21 cellular contexts compared by ENCODE assay signal in the genomic region with DNA sequence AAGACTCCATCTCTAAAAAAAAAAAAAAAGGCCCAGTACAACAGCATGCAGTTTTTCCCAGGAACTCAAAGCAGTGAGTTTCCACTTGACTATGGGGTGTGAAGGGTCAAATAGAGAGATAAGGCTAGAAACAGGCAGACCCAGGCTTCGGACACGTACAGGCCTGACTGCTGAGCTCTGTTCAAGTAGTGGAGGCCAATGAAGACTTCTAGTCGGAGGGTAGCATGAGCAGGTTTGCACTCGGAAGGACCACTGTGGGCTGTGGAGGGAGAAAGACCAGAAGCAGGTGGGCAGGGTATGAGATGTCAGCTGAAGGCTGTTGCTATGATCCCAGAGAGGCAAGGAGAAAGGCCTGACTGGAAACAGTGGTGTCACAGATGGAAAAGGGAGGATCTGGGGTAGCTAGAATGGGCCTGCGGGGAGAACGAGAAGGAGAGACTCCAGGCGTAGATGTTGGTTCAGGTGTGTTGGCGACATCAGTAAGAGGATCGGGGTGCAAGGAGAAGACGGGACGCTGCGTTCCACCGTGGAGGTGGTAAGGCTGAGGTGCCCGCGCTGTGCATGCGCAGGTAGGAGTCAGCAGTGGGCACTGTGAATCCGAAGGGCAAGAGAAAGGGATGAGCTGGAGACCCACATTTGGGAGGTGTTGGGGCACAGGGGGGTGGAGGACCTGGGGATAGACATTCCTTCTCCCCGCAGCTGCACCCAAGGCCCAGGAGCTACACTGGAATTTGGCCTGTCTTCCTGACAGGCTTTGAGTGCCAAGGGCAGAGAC. TPM values are rescaled to one million over a fixed set of nuclear protein-coding genes. Genes with fewer than 3 reads are reported as not detected.
DNase-seq lines count a peak whose midpoint lies in the region; ATAC-seq, FAIRE-seq and TF ChIP-seq lines count a peak whose summit lies in the region.
"Had no signal": no experiment of that assay in that cellular context is flagged by ENCODE, and none has a peak within 500 bp of the region (broad histone marks: within the 10 kb centered on the region; RNA-seq: fewer than 3 reads in every experiment).

No MANE protein-coding gene starts in this region.

- no peaks in the 10 kb centered on the region for H3K9me3 ChIP-seq in GM12878 (replicated peaks; ENCODE audit: control insufficient read depth, insufficient read depth, low read length)
- H3K9me3 ChIP-seq in gastroesophageal sphincter: no peaks in the 10 kb centered on the region
- H3K9me3 ChIP-seq: Caco-2, esophagus squamous epithelium had no signal

- H3K4me3 ChIP-seq in GM12878: no peak overlapping the region
- H3K4me3 ChIP-seq in gastroesophageal sphincter: no peak overlapping the region
- H3K4me3 ChIP-seq: esophagus squamous epithelium, SK-N-MC had no signal

- TF ChIP-seq CTCF in GM12878 (IDR thresholded peaks at IDR 0.05 in 2 of 3, conservative IDR thresholded peaks at IDR 0.05 in 1 of 3; ENCODE audit: control insufficient read depth in 2 of 3, extremely low read depth in 1 of 3, insufficient read depth in 1 of 3, low read depth in 3 of 3, low read length in 3 of 3): no peak
- no peak for TF ChIP-seq CTCF in gastroesophageal sphincter (IDR thresholded peaks at IDR 0.05)

- TF ChIP-seq EP300 in GM12878 (IDR thresholded peaks at IDR 0.05; ENCODE audit: borderline replicate concordance in 1 of 2, control insufficient read depth in 1 of 2, low read depth in 2 of 2, low read length in 2 of 2) (no peak), gastroesophageal sphincter (IDR thresholded peaks at IDR 0.05) (no peak)

- H3K27ac ChIP-seq in GM12878 (ENCODE audit: control insufficient read depth, insufficient read depth) (no peak overlapping the region), gastroesophageal sphincter (no peak overlapping the region)
- H3K27ac ChIP-seq: esophagus squamous epithelium, SK-N-MC had no signal

- H3K4me1 ChIP-seq in GM12878 (ENCODE audit: control insufficient read depth, insufficient read depth, low read length): peaks cover 17% of the 10 kb centered on the region
- H3K4me1 ChIP-seq in gastroesophageal sphincter: peaks cover 0 to 4% (median 0%) of the 10 kb centered on the region in 3 donors

- H3K4me2 ChIP-seq in GM12878 (ENCODE audit: control insufficient read depth, insufficient read depth): no peak overlapping the region

- no peak overlapping the region for H2AFZ ChIP-seq in GM12878 (ENCODE audit: control insufficient read depth, low read depth, low read length)

- no peak overlapping the region for H3K9ac ChIP-seq in GM12878 (ENCODE audit: control insufficient read depth, insufficient read depth, low read length)

- TSS peak; percentile 38 for BruUV-seq in GM12878 (replicated peaks; lab: Mats Ljungman, UMichigan)

- POLR2A ChIA-PET in GM12878 (lab: Charles Lee): interaction anchor here (0.6 to 0.8 kb wide), 3 partner anchors 17 to 330 kb away, joined by 3 to 7 read pairs (median 5); no protein-coding TSS in a partner anchor

- intact Hi-C loops in GM12878 (cut with micrococcal nuclease; ENCODE audit: unreplicated experiment) (no loop called here), posterior vena cava (cut with DNase I) (no loop called here)

- no peaks in the 10 kb centered on the region for H3K27me3 ChIP-seq in GM12878 (replicated peaks in 1 of 2; ENCODE audit: control insufficient read depth in 2 of 2, insufficient read depth in 2 of 2, low read length in 1 of 2)
- H3K27me3 ChIP-seq in gastroesophageal sphincter: no peaks in the 10 kb centered on the region
- H3K27me3 ChIP-seq: esophagus squamous epithelium had no signal

- H3K79me2 ChIP-seq in GM12878 (ENCODE audit: control insufficient read depth, insufficient read depth, low read length): no peaks in the 10 kb centered on the region

- TF ChIP-seq POLR2A in GM12878 (IDR thresholded peaks at IDR 0.05; ENCODE audit: low read depth, low read length): no peak
- TF ChIP-seq POLR2A in gastroesophageal sphincter (IDR thresholded peaks at IDR 0.05): no peak

- in situ Hi-C loops in GM12878 (cut with MboI): no loop called here

- CTCF ChIA-PET in GM12878 (lab: Yijun Ruan, JAX): interaction anchor here (1.4 to 1.5 kb wide), 2 partner anchors 71 to 78 kb away, joined by 4 read pairs; no protein-coding TSS in a partner anchor

- SMC1A ChIA-PET in GM12878 (lab: Charles Lee; ENCODE audit: uncharacterized antibody, unreplicated experiment): no interaction called here

- peak; percentile 64 for FAIRE-seq in HTR-8/SVneo (lab: Jason Lieb, UNC)
- FAIRE-seq in GM12878 (lab: Jason Lieb, UNC): no peak
- FAIRE-seq: RCC 7860 had no signal

- WGBS in GM12878 (ENCODE audit: insufficient coverage, insufficient replicate concordance, low lambda C conversion rate, missing lambda C conversion rate): 97% methylated on average over 17 of the region's 18 CpGs
- WGBS in gastroesophageal sphincter (ENCODE audit: low coverage in 1 of 2), 2 donors: 77 to 94% methylated on average over 4 to 11 of the region's 18 CpGs

- no peaks in the 10 kb centered on the region for H4K20me1 ChIP-seq in GM12878 (ENCODE audit: control insufficient read depth, insufficient read depth)

- RAD21 ChIA-PET in GM12878 (lab: Charles Lee; ENCODE audit: unreplicated experiment): interaction anchor here (1.8 kb wide), 1 partner anchor 83 kb away, joined by 5 read pairs; no protein-coding TSS in a partner anchor

- ATAC-seq in activated CD4-positive, CD25-positive, alpha-beta regulatory T cell treated with anti-CD3 and anti-CD28 coated beads, Interleukin-2, amount 50 U/mL, for 24 hours: no peak
- ATAC-seq in GM12878 (no peak), HG03097 (IDR thresholded peaks at IDR 0.05; ENCODE audit: low FRiP score, unreplicated experiment) (no peak), HG03457 (IDR thresholded peaks at IDR 0.05; ENCODE audit: unreplicated experiment) (no peak), gastroesophageal sphincter (no peak)
- ATAC-seq: effector memory CD8-positive, alpha-beta T cell had no signal

- H3K36me3 ChIP-seq in GM12878 (ENCODE audit: control insufficient read depth in 2 of 2, insufficient read depth in 2 of 2, low read length in 1 of 2) (peaks cover 21 to 43% of the 10 kb centered on the region in 2 experiments), gastroesophageal sphincter (peaks cover 0 to 71% of the 10 kb centered on the region in 2 donors)

- no peak for TF ChIP-seq RAD21 in GM12878 (IDR thresholded peaks at IDR 0.05; ENCODE audit: insufficient read depth, low read depth, low read length)

- peak; percentile 28 for DNase-seq in activated CD4-positive, CD25-positive, alpha-beta regulatory T cell treated with anti-CD3 and anti-CD28 coated beads, Interleukin-2, amount 50 U/mL, for 72 hours
- DNase-seq in HTR-8/SVneo (ENCODE audit: insufficient read length, low spot score): no peak
- DNase-seq in GM12878 (ENCODE audit: low read depth, low spot score): no peak
- peak; percentile 73 for DNase-seq in posterior vena cava (ENCODE audit: low spot score)
- DNase-seq: 8988T; activated CD4-positive, CD25-positive, alpha-beta regulatory T cell; activated naive CD4-positive, alpha-beta T cell treated with anti-CD3 and anti-CD28 coated beads, Interleukin-2, amount 10 ng/mL, durations not matched to agents 7 days and 5 days; effector memory CD8-positive, alpha-beta T cell; esophagus squamous epithelium; mesenchymal stem cell; NCI-H1105; NCI-H524; stimulated activated CD4-positive, alpha-beta T cell treated with anti-CD3 and anti-CD28 coated beads, Interleukin-2, amount 100 ng/mL, for 24 hours; T1000 had no signal

RNA-seq across cellular contexts. Expression of a gene that starts 38.5 kb away (rescaled TPM):
- 28.6 and 37.5 TPM in 2 replicates for total RNA-seq in GM12878 (2013; cell fraction: nucleolus; rRNA removed)
- total RNA-seq in GM12878 (2014; rRNA removed): 10.2 and 10.3 TPM in 2 replicates
- total RNA-seq in GM12878 (2014; rRNA removed; fragmentation: Illumina TruSeq; extraction: Trizol): 6.2 and 9.6 TPM in 2 replicates
- total RNA-seq in GM12878 (2021): 29.9 and 35.0 TPM in 2 replicates
- polyA plus RNA-seq in GM12878 (2011; ENCODE audit: low read depth): 7.6 TPM
- 3.4 and 9.4 TPM in 2 replicates for polyA plus RNA-seq in GM12878 (2011; rRNA removed)
- polyA plus RNA-seq in GM12878 (2011; cell fraction: cytosol; rRNA removed): 10.8 and 15.5 TPM in 2 replicates
- polyA plus RNA-seq in GM12878 (2011; cell fraction: nucleus; rRNA removed): 66.8 and 75.2 TPM in 2 replicates
- polyA plus RNA-seq in GM12878 (2012): 11.2 and 12.3 TPM in 2 replicates
- polyA plus RNA-seq in GM12878 (2014; fragmentation: Illumina TruSeq; extraction: Trizol): 3.2 and 10.3 TPM in 2 replicates
- under 1 TPM in 1 of 2 experiments, not detected in 1; 0.14 TPM for polyA plus RNA-seq in GM12878 (2014; fragmentation: Nextera tagmentation; extraction: Ambion mirVana)
- 22.3 and 31.5 TPM in 2 replicates for polyA plus RNA-seq in GM12878 (2014; rRNA removed)
- polyA plus RNA-seq in GM12878 (2016; fragmentation: Nextera tagmentation; extraction: Ambion mirVana): 10 to 100 TPM; 15.2 to 18.8 TPM
- 19.8 and 22.3 TPM in 2 replicates for polyA minus RNA-seq in GM12878 (2011; rRNA and poly(A)+ RNA removed)
- 15.5 and 15.6 TPM in 2 replicates for polyA minus RNA-seq in GM12878 (2011; cell fraction: cytosol; rRNA and poly(A)+ RNA removed)
- polyA minus RNA-seq in GM12878 (2011; cell fraction: nucleus; rRNA and poly(A)+ RNA removed): 15.0 and 23.2 TPM in 2 replicates
- total RNA-seq in posterior vena cava: 10 to 100 TPM; 30.1 to 41.3 TPM
- 10 to 100 TPM; 24.6 to 49.6 (median 34.2) TPM for total RNA-seq in gastroesophageal sphincter

RNA-seq across cellular contexts. Expression of a gene that starts 49.4 kb away (rescaled TPM):
- 16.5 and 17.0 TPM in 2 replicates for total RNA-seq in GM12878 (2013; cell fraction: nucleolus; rRNA removed)
- total RNA-seq in GM12878 (2014; rRNA removed) (130 and 142 TPM in 2 replicates), GM12878 (2014; rRNA removed; fragmentation: Illumina TruSeq; extraction: Trizol) (61.7 and 69.3 TPM in 2 replicates), GM12878 (2021) (138 and 150 TPM in 2 replicates), posterior vena cava (100 to 1,000 TPM; 102 to 112 TPM), gastroesophageal sphincter (100 to 1,000 TPM in 3 of 4 donors, 10 to 100 TPM in 1; 99.3 to 162 (median 115) TPM)
- polyA plus RNA-seq in GM12878 (2011; ENCODE audit: low read depth): 39.7 TPM
- polyA plus RNA-seq in GM12878 (2011; rRNA removed) (53.4 and 130 TPM in 2 replicates), GM12878 (2014; fragmentation: Illumina TruSeq; extraction: Trizol) (65.1 and 117 TPM in 2 replicates), GM12878 (2014; fragmentation: Nextera tagmentation; extraction: Ambion mirVana) (10 to 100 TPM; 10.4 to 15.6 TPM), GM12878 (2014; rRNA removed) (193 and 221 TPM in 2 replicates), GM12878 (2016; fragmentation: Nextera tagmentation; extraction: Ambion mirVana) (10 to 100 TPM; 66.1 to 76.4 TPM)
- polyA plus RNA-seq in GM12878 (2011; cell fraction: cytosol; rRNA removed): 222 and 264 TPM in 2 replicates
- 109 and 129 TPM in 2 replicates for polyA plus RNA-seq in GM12878 (2011; cell fraction: nucleus; rRNA removed)
- 97.6 and 106 TPM in 2 replicates for polyA plus RNA-seq in GM12878 (2012)
- 105 and 171 TPM in 2 replicates for polyA minus RNA-seq in GM12878 (2011; rRNA and poly(A)+ RNA removed)
- 62.7 and 73.4 TPM in 2 replicates for polyA minus RNA-seq in GM12878 (2011; cell fraction: cytosol; rRNA and poly(A)+ RNA removed)
- 14.0 and 21.5 TPM in 2 replicates for polyA minus RNA-seq in GM12878 (2011; cell fraction: nucleus; rRNA and poly(A)+ RNA removed)

RNA-seq across cellular contexts. Expression of a gene that starts 58.9 kb away (rescaled TPM):
- total RNA-seq in GM12878 (2013; cell fraction: nucleolus; rRNA removed): 0.32 and 0.58 TPM in 2 replicates
- 0.38 and 0.62 TPM in 2 replicates for total RNA-seq in GM12878 (2014; rRNA removed)
- 0.23 and 0.27 TPM in 2 replicates for total RNA-seq in GM12878 (2014; rRNA removed; fragmentation: Illumina TruSeq; extraction: Trizol)
- 1.2 and 2.0 TPM in 2 replicates for total RNA-seq in GM12878 (2021)
- 0.29 TPM for polyA plus RNA-seq in GM12878 (2011; ENCODE audit: low read depth)
- polyA plus RNA-seq in GM12878 (2011; rRNA removed): 0.73 and 0.76 TPM in 2 replicates
- polyA plus RNA-seq in GM12878 (2011; cell fraction: cytosol; rRNA removed): 0.90 and 1.0 TPM in 2 replicates
- 2.7 and 2.9 TPM in 2 replicates for polyA plus RNA-seq in GM12878 (2011; cell fraction: nucleus; rRNA removed)
- polyA plus RNA-seq in GM12878 (2012): 0.77 and 0.97 TPM in 2 replicates
- 0.82 and 0.90 TPM in 2 replicates for polyA plus RNA-seq in GM12878 (2014; fragmentation: Illumina TruSeq; extraction: Trizol)
- under 1 TPM in 1 of 2 experiments, not detected in 1; 0.07 TPM for polyA plus RNA-seq in GM12878 (2014; fragmentation: Nextera tagmentation; extraction: Ambion mirVana)
- polyA plus RNA-seq in GM12878 (2014; rRNA removed): 1.0 and 1.3 TPM in 2 replicates
- polyA plus RNA-seq in GM12878 (2016; fragmentation: Nextera tagmentation; extraction: Ambion mirVana): under 1 TPM in 1 of 2 experiments, not detected in 1; 0.19 TPM
- 1.1 TPM in 1 of 2 replicates, not detected in the other for polyA minus RNA-seq in GM12878 (2011; rRNA and poly(A)+ RNA removed)
- polyA minus RNA-seq in GM12878 (2011; cell fraction: cytosol; rRNA and poly(A)+ RNA removed): not detected in 2 replicates
- polyA minus RNA-seq in GM12878 (2011; cell fraction: nucleus; rRNA and poly(A)+ RNA removed): 0.24 and 0.57 TPM in 2 replicates
- not detected for total RNA-seq in posterior vena cava
- total RNA-seq in gastroesophageal sphincter: 1 to 10 TPM in 1 of 4 donors, not detected in 3; 1.1 TPM

Comparison
In these comparisons a context has a peak if more than half of its experiments do, and no peak if none do; other contexts are left out.
1. DNase-seq: peak in activated CD4-positive, CD25-positive, alpha-beta regulatory T cell treated with anti-CD3 and anti-CD28 coated beads, Interleukin-2, amount 50 U/mL, for 72 hours (single experiment) and posterior vena cava (single experiment); none in HTR-8/SVneo (single experiment) and GM12878 (single experiment).